8 cellular contexts compared by ENCODE assay signal in genomic region chr10:87407516-87408279, GRCh38. TPM values are rescaled to one million over a fixed set of nuclear protein-coding genes. Genes with fewer than 3 reads are reported as not detected.
A peak's percentile ranks its signal among the peaks of the same experiment; 100 is the strongest.
DNase-seq lines count a peak whose midpoint lies in the region; ATAC-seq, FAIRE-seq and TF ChIP-seq lines count a peak whose summit lies in the region.
"Not testable (repeated sequence)": the region's sequence is repeated elsewhere in the genome, so short reads cannot be mapped to it uniquely, and the experiment has no call there.

No MANE protein-coding gene starts in this region.

- H4K91ac ChIP-seq in IMR-90 (ENCODE audit: insufficient read depth, low read depth, low read length), result not testable (repeated sequence)

- H3K9me1 ChIP-seq in IMR-90 (ENCODE audit: insufficient read depth, low read length), result not testable (repeated sequence)

- TF ChIP-seq CTCF in CD14-positive monocyte (IDR thresholded peaks at IDR 0.05); IMR-90 (conservative IDR thresholded peaks at IDR 0.05; ENCODE audit: low read depth, low read length); mammary epithelial cell (conservative IDR thresholded peaks at IDR 0.05 in 1 of 2, IDR thresholded peaks at IDR 0.05 in 1 of 2; ENCODE audit: extremely low read depth in 1 of 2, insufficient read depth in 1 of 2, low read depth in 1 of 2, low read length in 2 of 2); mucosa of descending colon (IDR thresholded peaks at IDR 0.05): not testable (repeated sequence)

- not testable (repeated sequence) for H2BK5ac ChIP-seq in IMR-90 (ENCODE audit: low read depth, low read length, poor library complexity, severe bottlenecking)

- H3K27me3 ChIP-seq in IMR-90 (ENCODE audit: control insufficient read depth, insufficient read depth, low read length); mammary epithelial cell (ENCODE audit: insufficient read depth, low read length); small intestine (ENCODE audit: control insufficient read depth in 2 of 2, insufficient read depth in 2 of 2, low read length in 2 of 2): not testable (repeated sequence)

- H3K4me1 Mint-ChIP-seq in CD14-positive monocyte, result not testable (repeated sequence)

- DNase-seq in CD14-positive monocyte (ENCODE audit: low spot score); IMR-90; mammary epithelial cell: not testable (repeated sequence)
- peak; percentile 2 for DNase-seq in activated naive CD4-positive, alpha-beta T cell treated with Interleukin-2 at 50 U/mL for 16 hours
- DNase-seq in left ventricle myocardium superior, result peak; percentile 21
- peak; percentile 28 to 45 (median 44) for DNase-seq in mucosa of descending colon
- peak; percentile 49 for DNase-seq in small intestine

- H2AK5ac ChIP-seq in IMR-90 (ENCODE audit: low read depth, low read length), result not testable (repeated sequence)

- not testable (repeated sequence) for BruUV-seq in IMR-90 (replicated peaks; lab: Mats Ljungman, UMichigan); mammary epithelial cell (replicated peaks; lab: Mats Ljungman, UMichigan)

- not testable (repeated sequence) for H4K8ac ChIP-seq in IMR-90 (ENCODE audit: low read depth in 2 of 2, low read length in 2 of 2)

- H3K4ac ChIP-seq in IMR-90 (ENCODE audit: low read depth, low read length), result not testable (repeated sequence)

- not testable (repeated sequence) for H4K20me1 ChIP-seq in IMR-90 (ENCODE audit: insufficient read depth, low read length); mammary epithelial cell (ENCODE audit: insufficient read depth, low read length)

- intact Hi-C loops in CD14-positive monocyte (cut with micrococcal nuclease); IMR-90 (cut with micrococcal nuclease); mammary epithelial cell (cut with micrococcal nuclease); left ventricle myocardium superior (cut with micrococcal nuclease); mucosa of descending colon (cut with DNase I, micrococcal nuclease): not testable (repeated sequence)

- H3K27me3 Mint-ChIP-seq in CD14-positive monocyte (ENCODE audit: low read depth in 3 of 3), result peaks cover 11 to 27% (median 15%) of the 10 kb centered on the region in 3 donors

- not testable (repeated sequence) for H3K27ac Mint-ChIP-seq in CD14-positive monocyte

- H2BK20ac ChIP-seq in IMR-90 (ENCODE audit: low read depth, low read length), result not testable (repeated sequence)

- H4K5ac ChIP-seq in IMR-90 (ENCODE audit: low read depth, low read length), result not testable (repeated sequence)

- not testable (repeated sequence) for H2BK120ac ChIP-seq in IMR-90 (ENCODE audit: low read depth, low read length)

- not testable (repeated sequence) for H3K23ac ChIP-seq in IMR-90 (ENCODE audit: low read depth, low read length)

- TF ChIP-seq RAD21 in IMR-90 (IDR thresholded peaks at IDR 0.05; ENCODE audit: low read length), result not testable (repeated sequence)

- WGBS in IMR-90 (ENCODE audit: extremely low coverage in 2 of 2, insufficient read length in 1 of 2), 2 experiments, result 17% methylated on average over 6 of the region's 32 CpGs; no CpG with 5 or more reads in 1 of the 2 experiments
- WGBS in mammary epithelial cell (ENCODE audit: low coverage, missing lambda C conversion rate), result 62% methylated on average over 23 of the region's 32 CpGs
- WGBS in small intestine, 3 donors, result 30 to 44% (median 39%) methylated on average over 25 to 30 of the region's 32 CpGs

- TF ChIP-seq POLR2A in IMR-90 (IDR thresholded peaks at IDR 0.05; ENCODE audit: low read depth, low read length), result not testable (repeated sequence)

- H2AK9ac ChIP-seq in IMR-90 (replicated peaks; ENCODE audit: low read depth, low read length, poor library complexity), result not testable (repeated sequence)

- peak overlapping the region; percentile 33; the same call in 1 of the 2 replicates for H3K4me2 ChIP-seq in IMR-90 (ENCODE audit: low read depth, low read length)
- H3K4me2 ChIP-seq in mammary epithelial cell (ENCODE audit: insufficient read depth, low read depth, low read length), result not testable (repeated sequence)

- FAIRE-seq in small intestine (lab: Jason Lieb, UNC), result not testable (repeated sequence)

- H3K56ac ChIP-seq in IMR-90 (ENCODE audit: extremely low read depth, insufficient read depth, low read length), result not testable (repeated sequence)

- not testable (repeated sequence) for H3K18ac ChIP-seq in IMR-90 (ENCODE audit: low read depth, low read length)

- H3K79me2 ChIP-seq in mammary epithelial cell (ENCODE audit: insufficient read depth, low read length), result not testable (repeated sequence)

- H3K4me3 Mint-ChIP-seq in CD14-positive monocyte, result peak overlapping the region; percentile 48 to 79

- H3K9me3 ChIP-seq in IMR-90 (ENCODE audit: control insufficient read depth, insufficient read depth, low read length); mammary epithelial cell (replicated peaks; ENCODE audit: insufficient read depth, low read length); mucosa of descending colon; small intestine (ENCODE audit: control insufficient read depth, low read depth): not testable (repeated sequence)

- H2AFZ ChIP-seq in IMR-90 (replicated peaks; ENCODE audit: low read length, poor library complexity), result not testable (repeated sequence)
- H2AFZ ChIP-seq in mammary epithelial cell (ENCODE audit: low read depth, low read length), result peak overlapping the region; percentile 44

- not testable (repeated sequence) for H3K4me3 ChIP-seq in IMR-90 (ENCODE audit: insufficient read depth, low read depth, low read length); mammary epithelial cell (replicated peaks in 1 of 3; ENCODE audit: insufficient read depth in 1 of 3, low read depth in 2 of 3, low read length in 3 of 3); mucosa of descending colon; small intestine (ENCODE audit: low read depth in 1 of 2, low read length in 2 of 2)

- not testable (repeated sequence) for H3K14ac ChIP-seq in IMR-90 (replicated peaks; ENCODE audit: low read depth, low read length)

- in situ Hi-C loops in IMR-90 (cut with MboI; ENCODE audit: low sequenced_read_pairs); mammary epithelial cell (cut with MboI; ENCODE audit: low sequenced_read_pairs in 2 of 2): not testable (repeated sequence)

- H3K27ac ChIP-seq in IMR-90 (ENCODE audit: insufficient read depth, low read length); mammary epithelial cell (ENCODE audit: insufficient read depth, low read depth, low read length); small intestine (ENCODE audit: low read depth in 1 of 2, low read length in 1 of 2): not testable (repeated sequence)

- not testable (repeated sequence) for H3K36me3 Mint-ChIP-seq in CD14-positive monocyte

- POLR2A ChIA-PET in IMR-90 (lab: Charles Lee; ENCODE audit: unreplicated experiment), result not testable (repeated sequence)

- H3K79me1 ChIP-seq in IMR-90 (ENCODE audit: low read depth in 1 of 2, low read length in 2 of 2), result not testable (repeated sequence)

- ATAC-seq in IMR-90 (ENCODE audit: low read depth); left ventricle myocardium superior: not testable (repeated sequence)
- peak; percentile 9 to 24 for ATAC-seq in activated CD4-positive, CD25-positive, alpha-beta regulatory T cell treated with anti-CD3 and anti-CD28 coated beads, Interleukin-2, amount 50 U/mL, for 24 hours
- peak; percentile 92 for ATAC-seq in mucosa of descending colon

- not testable (repeated sequence) for H3K9me3 Mint-ChIP-seq in CD14-positive monocyte

- dilution Hi-C loops in IMR-90 (cut with HindIII; ENCODE audit: low sequenced_read_pairs, unreplicated experiment); mammary epithelial cell (cut with HindIII; ENCODE audit: low sequenced_read_pairs): not testable (repeated sequence)

- CTCF ChIA-PET in IMR-90 (lab: Yijun Ruan, JAX); mammary epithelial cell (lab: Charles Lee; ENCODE audit: low non-redundant PET): not testable (repeated sequence)

- H3K4me1 ChIP-seq in IMR-90 (ENCODE audit: control insufficient read depth, insufficient read depth, low read length); mammary epithelial cell (ENCODE audit: insufficient read depth, low read length); mucosa of descending colon (ENCODE audit: low read depth); small intestine (ENCODE audit: control insufficient read depth in 2 of 2, insufficient read depth in 1 of 2, low read depth in 1 of 2, low read length in 1 of 2): not testable (repeated sequence)

- H2BK15ac ChIP-seq in IMR-90 (ENCODE audit: low read depth, low read length), result not testable (repeated sequence)

- H3K36me3 ChIP-seq in IMR-90 (ENCODE audit: control insufficient read depth, insufficient read depth, low read length); mammary epithelial cell (ENCODE audit: insufficient read depth, low read length); mucosa of descending colon (ENCODE audit: low read depth); small intestine (ENCODE audit: control insufficient read depth in 2 of 2, insufficient read depth in 2 of 2, low read length in 2 of 2): not testable (repeated sequence)

- not testable (repeated sequence) for H3K9ac ChIP-seq in IMR-90 (ENCODE audit: low read depth, low read length); mammary epithelial cell (ENCODE audit: insufficient read depth, low read length)

RNA-seq across cellular contexts. Expression of gene NUTM2D, which starts 50.2 kb away (rescaled TPM):
- polyA plus RNA-seq in CD14-positive monocyte, result under 1 TPM in 1 of 2 donors, not detected in 1; 0.03 TPM
- total RNA-seq in IMR-90 (2012; rRNA removed), result 0.54 and 0.56 TPM in 2 replicates
- polyA plus RNA-seq in IMR-90 (2012; rRNA removed), result 1.8 and 1.9 TPM in 2 replicates
- 1.2 and 1.9 TPM in 2 replicates for polyA plus RNA-seq in IMR-90 (2012; cell fraction: cytosol; rRNA removed)
- 3.3 and 4.9 TPM in 2 replicates for polyA plus RNA-seq in IMR-90 (2012; cell fraction: nucleus; rRNA removed; ENCODE audit: low replicate concordance)
- 1 to 10 TPM; 2.3 to 2.8 TPM for total RNA-seq in mammary epithelial cell
- polyA plus RNA-seq in mammary epithelial cell, result 1.7 TPM
- not detected for polyA minus RNA-seq in mammary epithelial cell
- total RNA-seq in left ventricle myocardium superior, result 5.6 TPM
- total RNA-seq in mucosa of descending colon, result 1 to 10 TPM; 7.0 to 7.2 (median 7.1) TPM
- 1 to 10 TPM; 2.0 to 2.7 (median 2.2) TPM for polyA plus RNA-seq in small intestine
